ENCODE assay signal across 8 cellular contexts in genomic region chr17:78176548-78177025, GRCh38. TPM values are rescaled to one million over a fixed set of nuclear protein-coding genes. Genes with fewer than 3 reads are reported as not detected.
A peak's percentile ranks its signal among the peaks of the same experiment; 100 is the strongest.
DNase-seq lines count a peak whose midpoint lies in the region; ATAC-seq and TF ChIP-seq lines count a peak whose summit lies in the region.

No MANE protein-coding gene starts in this region.

- H3K9me3 Mint-ChIP-seq in activated naive CD8-positive, alpha-beta T cell treated with anti-CD3 and anti-CD28 coated beads, Interleukin-2, amount 10 ng/mL, durations not matched to agents 7 days and 5 days: no peaks in the 10 kb centered on the region

- DNase-seq in BJ (ENCODE audit: low read depth): no peak
- DNase-seq in H7: peak; percentile 93
- peak; percentile 24 for DNase-seq in SKM-1 (lab: John Stamatoyannopoulos, UW; ENCODE audit: unreplicated experiment)
- DNase-seq in activated naive CD8-positive, alpha-beta T cell treated with anti-CD3 and anti-CD28 coated beads, Interleukin-2, amount 10 ng/mL, durations not matched to agents 7 days and 5 days: peak; percentile 84
- DNase-seq in hepatic stellate cell (ENCODE audit: low spot score): peak; percentile 82
- DNase-seq in stimulated activated CD4-positive, alpha-beta T cell treated with anti-CD3 and anti-CD28 coated beads, Interleukin-12 subunit alpha, Interleukin-12 subunit beta, amount 100 ng/mL, for 4 hours: peak; percentile 73
- DNase-seq in occipital lobe (lab: John Stamatoyannopoulos, UW): no peak
- no peak for DNase-seq in NCI-H128 (lab: John Stamatoyannopoulos, UW; ENCODE audit: unreplicated experiment)

- H3K27ac Mint-ChIP-seq in activated naive CD8-positive, alpha-beta T cell treated with anti-CD3 and anti-CD28 coated beads, Interleukin-2, amount 10 ng/mL, durations not matched to agents 7 days and 5 days: no peak overlapping the region

- H3K27me3 ChIP-seq in BJ (ENCODE audit: control insufficient read depth, insufficient read depth, low read length) (no peaks in the 10 kb centered on the region), H7 (ENCODE audit: control insufficient read depth, insufficient read depth, low read length) (no peaks in the 10 kb centered on the region)

- no peak overlapping the region for H3K4me3 Mint-ChIP-seq in activated naive CD8-positive, alpha-beta T cell treated with anti-CD3 and anti-CD28 coated beads, Interleukin-2, amount 10 ng/mL, durations not matched to agents 7 days and 5 days

- peak; percentile 83 for ATAC-seq in activated naive CD8-positive, alpha-beta T cell treated with anti-CD3 and anti-CD28 coated beads, Interleukin-2, amount 10 ng/mL, durations not matched to agents 7 days and 5 days (ENCODE audit: low read depth)

- TF ChIP-seq CTCF in BJ (IDR thresholded peaks at IDR 0.05; ENCODE audit: insufficient read depth, low read depth, low read length): peak; percentile 93

- H3K4me3 ChIP-seq in BJ (ENCODE audit: low read depth, low read length): no peak overlapping the region
- H3K4me3 ChIP-seq in H7 (ENCODE audit: insufficient read depth, low read depth, low read length): no peak overlapping the region

- H3K4me1 Mint-ChIP-seq in activated naive CD8-positive, alpha-beta T cell treated with anti-CD3 and anti-CD28 coated beads, Interleukin-2, amount 10 ng/mL, durations not matched to agents 7 days and 5 days: peaks cover 41% of the 10 kb centered on the region

- CTCF ChIA-PET in BJ (lab: Yijun Ruan, JAX): interaction anchor here (0.6 to 4.4 kb wide), 16 partner anchors 9 to 161 kb away, joined by 3 to 38 read pairs (median 4); partner anchors contain the start of gene TK1

- no peaks in the 10 kb centered on the region for H3K27me3 Mint-ChIP-seq in activated naive CD8-positive, alpha-beta T cell treated with anti-CD3 and anti-CD28 coated beads, Interleukin-2, amount 10 ng/mL, durations not matched to agents 7 days and 5 days

- peaks cover 15% of the 10 kb centered on the region for H3K36me3 Mint-ChIP-seq in activated naive CD8-positive, alpha-beta T cell treated with anti-CD3 and anti-CD28 coated beads, Interleukin-2, amount 10 ng/mL, durations not matched to agents 7 days and 5 days

- POLR2A ChIA-PET in BJ (lab: Charles Lee): no interaction called here
- POLR2A ChIA-PET in activated naive CD8-positive, alpha-beta T cell treated with anti-CD3 and anti-CD28 coated beads, Interleukin-2, amount 10 ng/mL, durations not matched to agents 7 days and 5 days (lab: Charles Lee): interaction anchor here (0.5 to 3.2 kb wide), 7 partner anchors 10 to 63 kb away, joined by 4 to 11 read pairs (median 6); partner anchors contain the start of genes AFMID, TK1 and TMC6

- peaks cover 5% of the 10 kb centered on the region; the same call in 1 of the 2 replicates for H3K36me3 ChIP-seq in BJ (ENCODE audit: control insufficient read depth, insufficient read depth, low read length)
- H3K36me3 ChIP-seq in H7 (replicated peaks; ENCODE audit: control insufficient read depth, insufficient read depth, low read length): peaks cover 32% of the 10 kb centered on the region

RNA-seq across cellular contexts. Expression of gene SYNGR2, which starts 8.2 kb away (rescaled TPM):
- 95.6 and 135 TPM in 2 replicates for polyA plus RNA-seq in BJ (2011; rRNA removed)
- polyA minus RNA-seq in BJ (2011; rRNA and poly(A)+ RNA removed): 87.6 and 130 TPM in 2 replicates
- total RNA-seq in H7 (2014; rRNA removed; shearing (Covaris generic)): 24.4 and 24.5 TPM in 2 replicates
- total RNA-seq in activated naive CD8-positive, alpha-beta T cell treated with anti-CD3 and anti-CD28 coated beads, Interleukin-2, amount 10 ng/mL, durations not matched to agents 7 days and 5 days: 10 to 100 TPM; 43.2 to 50.5 TPM
- total RNA-seq in occipital lobe: 11.4 TPM

RNA-seq across cellular contexts. Expression of gene TK1, which starts 10.3 kb away (rescaled TPM):
- 62.5 and 130 TPM in 2 replicates for polyA plus RNA-seq in BJ (2011; rRNA removed)
- 36.9 and 57.7 TPM in 2 replicates for polyA minus RNA-seq in BJ (2011; rRNA and poly(A)+ RNA removed)
- 48.4 and 56.5 TPM in 2 replicates for total RNA-seq in H7 (2014; rRNA removed; shearing (Covaris generic))
- 10 to 100 TPM; 93.1 to 97.8 TPM for total RNA-seq in activated naive CD8-positive, alpha-beta T cell treated with anti-CD3 and anti-CD28 coated beads, Interleukin-2, amount 10 ng/mL, durations not matched to agents 7 days and 5 days
- total RNA-seq in occipital lobe: 1.6 TPM

RNA-seq across cellular contexts. Expression of gene AFMID, which starts 10.6 kb away (rescaled TPM):
- 28.0 and 32.1 TPM in 2 replicates for polyA plus RNA-seq in BJ (2011; rRNA removed)
- polyA minus RNA-seq in BJ (2011; rRNA and poly(A)+ RNA removed): 24.8 and 35.6 TPM in 2 replicates
- 36.4 and 43.0 TPM in 2 replicates for total RNA-seq in H7 (2014; rRNA removed; shearing (Covaris generic))
- 10 to 100 TPM; 11.3 to 13.4 TPM for total RNA-seq in activated naive CD8-positive, alpha-beta T cell treated with anti-CD3 and anti-CD28 coated beads, Interleukin-2, amount 10 ng/mL, durations not matched to agents 7 days and 5 days
- total RNA-seq in occipital lobe: 35.4 TPM

RNA-seq across cellular contexts. Expression of gene C17orf99, which starts 30.4 kb away (rescaled TPM):
- not detected in 2 replicates for polyA plus RNA-seq in BJ (2011; rRNA removed)
- polyA minus RNA-seq in BJ (2011; rRNA and poly(A)+ RNA removed): not detected in 2 replicates
- total RNA-seq in H7 (2014; rRNA removed; shearing (Covaris generic)): not detected in 2 replicates
- total RNA-seq in activated naive CD8-positive, alpha-beta T cell treated with anti-CD3 and anti-CD28 coated beads, Interleukin-2, amount 10 ng/mL, durations not matched to agents 7 days and 5 days: not detected
- not detected for total RNA-seq in occipital lobe

RNA-seq across cellular contexts. Expression of gene BIRC5, which starts 37.5 kb away (rescaled TPM):
- 24.8 and 30.7 TPM in 2 replicates for polyA plus RNA-seq in BJ (2011; rRNA removed)
- 22.5 and 23.7 TPM in 2 replicates for polyA minus RNA-seq in BJ (2011; rRNA and poly(A)+ RNA removed)
- total RNA-seq in H7 (2014; rRNA removed; shearing (Covaris generic)): 152 and 154 TPM in 2 replicates
- 10 to 100 TPM; 54.9 to 65.2 TPM for total RNA-seq in activated naive CD8-positive, alpha-beta T cell treated with anti-CD3 and anti-CD28 coated beads, Interleukin-2, amount 10 ng/mL, durations not matched to agents 7 days and 5 days
- 7.3 TPM for total RNA-seq in occipital lobe

Comparison
In these comparisons a context has a peak if more than half of its experiments do, and no peak if none do; other contexts are left out.
1. DNase-seq: peak in H7 (single experiment), SKM-1 (single experiment), activated naive CD8-positive, alpha-beta T cell treated with anti-CD3 and anti-CD28 coated beads, Interleukin-2, amount 10 ng/mL, durations not matched to agents 7 days and 5 days (single experiment), hepatic stellate cell (single experiment) and stimulated activated CD4-positive, alpha-beta T cell treated with anti-CD3 and anti-CD28 coated beads, Interleukin-12 subunit alpha, Interleukin-12 subunit beta, amount 100 ng/mL, for 4 hours (single experiment); none in BJ (single experiment), occipital lobe (single experiment) and NCI-H128 (single experiment).
2. RNA of gene TK1, which starts 10.3 kb away (total RNA-seq): 93.1 to 97.8 TPM in activated naive CD8-positive, alpha-beta T cell treated with anti-CD3 and anti-CD28 coated beads, Interleukin-2, amount 10 ng/mL, durations not matched to agents 7 days and 5 days and 48.4 to 56.5 TPM in H7; 1.6 TPM in occipital lobe (single experiment); every median in the first group is over 10 times any median in the second.